In the genomic region with DNA sequence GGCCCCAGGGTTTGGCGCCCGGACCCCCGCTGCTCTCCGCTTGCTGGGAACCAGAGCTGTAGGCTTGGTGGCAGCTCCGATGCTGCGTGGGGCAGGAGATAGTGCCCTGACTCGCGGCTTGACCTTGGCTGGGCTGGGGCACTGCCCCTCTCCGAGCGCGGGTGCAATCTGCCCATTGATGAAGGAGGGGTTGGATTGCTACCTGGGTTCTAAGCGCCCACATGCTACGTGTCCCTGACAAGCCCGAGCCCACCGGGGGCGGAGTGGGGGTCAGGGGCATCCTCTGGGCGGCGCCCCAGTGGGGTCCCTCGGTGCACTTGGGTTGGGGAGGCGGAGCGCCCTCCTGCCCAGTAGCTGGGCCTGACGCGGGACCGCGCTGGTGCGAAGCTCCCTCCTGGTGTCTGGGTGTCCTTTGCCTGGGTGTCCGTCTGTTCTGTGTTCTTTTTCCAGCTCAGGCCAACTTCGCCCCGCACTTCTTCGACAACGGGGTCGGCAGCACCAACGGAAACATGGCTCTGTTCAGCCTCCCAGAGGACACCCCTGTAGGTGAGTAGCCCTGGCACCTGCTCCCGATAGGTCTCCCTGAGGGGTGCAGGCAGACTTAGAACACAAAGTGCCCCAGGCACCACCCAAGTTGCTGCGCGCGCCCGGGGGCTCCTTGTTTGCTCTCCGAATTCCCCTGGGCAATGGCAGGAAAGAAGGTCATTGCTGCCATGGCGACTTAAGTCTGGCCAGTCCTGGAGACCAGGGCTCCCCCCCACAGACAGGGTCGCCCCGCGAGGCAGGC, we compare ENCODE assay signal across 8 cellular contexts. TPM values are rescaled to one million over a fixed set of nuclear protein-coding genes. Genes with fewer than 3 reads are reported as not detected.
DNase-seq lines count a peak whose midpoint lies in the region; ATAC-seq and TF ChIP-seq lines count a peak whose summit lies in the region.

No MANE protein-coding gene starts in this region.

- H3K27me3 ChIP-seq in duodenal mucosa (ENCODE audit: control insufficient read depth in 1 of 2, insufficient read depth in 2 of 2, low read length in 2 of 2) (peaks cover 44 to 60% of the 10 kb centered on the region in 2 donors), MG63 (peaks cover 31% of the 10 kb centered on the region), right lobe of liver (peaks cover 7 to 11% of the 10 kb centered on the region in 2 donors)

- peak overlapping the region; percentile 81 for H3K4me3 Mint-ChIP-seq in neural crest cell

- no peak for TF ChIP-seq POLR2A in right lobe of liver (IDR thresholded peaks at IDR 0.05)

- no peaks in the 10 kb centered on the region for H3K9me3 ChIP-seq in HEK293 (ENCODE audit: control insufficient read depth, insufficient read depth, low read depth, low read length)
- H3K9me3 ChIP-seq in duodenal mucosa (ENCODE audit: control insufficient read depth in 1 of 2, low read length in 2 of 2): no peaks in the 10 kb centered on the region
- no peaks in the 10 kb centered on the region for H3K9me3 ChIP-seq in MG63
- H3K9me3 ChIP-seq in right lobe of liver: no peaks in the 10 kb centered on the region

- TF ChIP-seq CTCF in HEK293 (tag by site-specific recombination; IDR thresholded peaks at IDR 0.05) (no peak), neural crest cell (conservative IDR thresholded peaks at IDR 0.05) (no peak), right lobe of liver (IDR thresholded peaks at IDR 0.05) (no peak)

- intact Hi-C loops in right lobe of liver (cut with DNase I): no loop called here

- no peak overlapping the region for H3K27ac Mint-ChIP-seq in neural crest cell (ENCODE audit: unreplicated experiment)

- CTCF ChIA-PET in HEK293 (lab: Yijun Ruan, JAX): interaction anchor here (0.6 kb wide), 1 partner anchor 12 kb away, joined by 4 read pairs; no protein-coding TSS in a partner anchor

- WGBS in right lobe of liver (ENCODE audit: insufficient coverage, low coverage, low lambda C conversion rate, missing lambda C conversion rate): 20% methylated on average over 1 of the region's 43 CpGs

- peaks cover 8% of the 10 kb centered on the region for H3K4me1 ChIP-seq in HEK293 (ENCODE audit: control insufficient read depth, insufficient read depth, low read length)
- peaks cover 4 to 8% of the 10 kb centered on the region in 2 donors for H3K4me1 ChIP-seq in duodenal mucosa (ENCODE audit: control insufficient read depth in 1 of 2, insufficient read depth in 2 of 2, low read length in 2 of 2)
- peaks cover 0 to 10% (median 0%) of the 10 kb centered on the region in 4 donors for H3K4me1 ChIP-seq in right lobe of liver

- no peak overlapping the region for H3K27ac ChIP-seq in HEK293 (ENCODE audit: extremely low read depth, low read depth, low read length)
- H3K27ac ChIP-seq in duodenal mucosa (ENCODE audit: low read depth, low read length): no peak overlapping the region
- no peak overlapping the region for H3K27ac ChIP-seq in right lobe of liver

- H3K4me1 Mint-ChIP-seq in neural crest cell: no peaks in the 10 kb centered on the region

- H3K4me3 ChIP-seq in HEK293 (ENCODE audit: low read depth, low read length) (no peak overlapping the region), duodenal mucosa (ENCODE audit: low read depth in 1 of 2, low read length in 2 of 2) (peak overlapping the region; percentile 38 to 51), MG63 (no peak overlapping the region), right lobe of liver (peak overlapping the region in 1 of 3 donors; percentile 40)

- POLR2A ChIA-PET in HEK293 (lab: Yijun Ruan, JAX): no interaction called here

- H3K9ac ChIP-seq in duodenal mucosa (ENCODE audit: low read depth in 1 of 2, low read length in 2 of 2): no peak overlapping the region

- H3K36me3 ChIP-seq in HEK293 (ENCODE audit: control insufficient read depth in 2 of 2, insufficient read depth in 1 of 2, low read length in 2 of 2): no peaks in the 10 kb centered on the region
- H3K36me3 ChIP-seq in duodenal mucosa (ENCODE audit: control insufficient read depth in 1 of 2, insufficient read depth in 2 of 2, low read length in 2 of 2): no peaks in the 10 kb centered on the region
- no peaks in the 10 kb centered on the region for H3K36me3 ChIP-seq in MG63
- no peaks in the 10 kb centered on the region for H3K36me3 ChIP-seq in right lobe of liver

- peak; percentile 57 for DNase-seq in DMS53 (lab: John Stamatoyannopoulos, UW)
- DNase-seq in neural crest cell (ENCODE audit: low read depth, low spot score): no peak
- DNase-seq in MG63: no peak
- no peak for DNase-seq in hippocampal formation (lab: John Stamatoyannopoulos, UW)
- DNase-seq in right lobe of liver: no peak
- no peak for DNase-seq in NCI-H2227 treated with DMSO at 0.1 percent for 48 hours (lab: John Stamatoyannopoulos, UW)

- no peak for ATAC-seq in right lobe of liver

- no peaks in the 10 kb centered on the region for H3K36me3 Mint-ChIP-seq in neural crest cell (ENCODE audit: low read depth)

- H3K9me3 Mint-ChIP-seq in neural crest cell: no peaks in the 10 kb centered on the region

- peaks cover 19% of the 10 kb centered on the region for H3K27me3 Mint-ChIP-seq in neural crest cell (ENCODE audit: low read depth)

TF ChIP-seq in HEK293, 187 proteins besides CTCF, POLR2A, EP300 and RAD21 (continues in another document):
- TF ChIP-seq ZNF280C (tag by site-specific recombination; IDR thresholded peaks at IDR 0.05): no peak
- TF ChIP-seq, protein P1, sequence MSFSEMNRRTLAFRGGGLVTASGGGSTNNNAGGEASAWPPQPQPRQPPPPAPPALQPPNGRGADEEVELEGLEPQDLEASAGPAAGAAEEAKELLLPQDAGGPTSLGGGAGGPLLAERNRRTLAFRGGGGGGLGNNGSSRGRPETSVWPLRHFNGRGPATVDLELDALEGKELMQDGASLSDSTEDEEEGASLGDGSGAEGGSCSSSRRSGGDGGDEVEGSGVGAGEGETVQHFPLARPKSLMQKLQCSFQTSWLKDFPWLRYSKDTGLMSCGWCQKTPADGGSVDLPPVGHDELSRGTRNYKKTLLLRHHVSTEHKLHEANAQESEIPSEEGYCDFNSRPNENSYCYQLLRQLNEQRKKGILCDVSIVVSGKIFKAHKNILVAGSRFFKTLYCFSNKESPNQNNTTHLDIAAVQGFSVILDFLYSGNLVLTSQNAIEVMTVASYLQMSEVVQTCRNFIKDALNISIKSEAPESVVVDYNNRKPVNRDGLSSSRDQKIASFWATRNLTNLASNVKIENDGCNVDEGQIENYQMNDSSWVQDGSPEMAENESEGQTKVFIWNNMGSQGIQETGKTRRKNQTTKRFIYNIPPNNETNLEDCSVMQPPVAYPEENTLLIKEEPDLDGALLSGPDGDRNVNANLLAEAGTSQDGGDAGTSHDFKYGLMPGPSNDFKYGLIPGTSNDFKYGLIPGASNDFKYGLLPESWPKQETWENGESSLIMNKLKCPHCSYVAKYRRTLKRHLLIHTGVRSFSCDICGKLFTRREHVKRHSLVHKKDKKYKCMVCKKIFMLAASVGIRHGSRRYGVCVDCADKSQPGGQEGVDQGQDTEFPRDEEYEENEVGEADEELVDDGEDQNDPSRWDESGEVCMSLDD (tag by site-specific recombination; IDR thresholded peaks at IDR 0.05): 0 out of 2 replicates have a peak, but pooled peaks have one; percentile 43
- no peak for TF ChIP-seq GLI2 (tag by site-specific recombination; IDR thresholded peaks at IDR 0.05; ENCODE audit: borderline replicate concordance, low read depth)
- TF ChIP-seq ZXDB (tag by site-specific recombination; IDR thresholded peaks at IDR 0.05): no peak
- no peak for TF ChIP-seq PATZ1 (tag by site-specific recombination; IDR thresholded peaks at IDR 0.05)

RNA-seq across cellular contexts. Expression of gene CDHR1, which starts 0.9 kb away (rescaled TPM):
- 19.8 and 23.0 TPM in 2 replicates for total RNA-seq in neural crest cell
- total RNA-seq in MG63 (2014; rRNA removed; shearing (Covaris generic); ENCODE audit: low replicate concordance): not detected in 2 replicates
- under 1 TPM in 5 of 6 experiments, not detected in 1; 0.09 to 0.42 (median 0.19) TPM for total RNA-seq in right lobe of liver

RNA-seq across cellular contexts. Expression of gene GPR15LG, which starts 21.6 kb away (rescaled TPM):
- total RNA-seq in neural crest cell (not detected in 2 replicates), right lobe of liver (not detected)
- not detected in 2 replicates for total RNA-seq in MG63 (2014; rRNA removed; shearing (Covaris generic); ENCODE audit: low replicate concordance)

RNA-seq across cellular contexts. Expression of gene LRIT2, which starts 30.1 kb away (rescaled TPM):
- total RNA-seq in neural crest cell (not detected in 2 replicates), right lobe of liver (not detected)
- not detected in 2 replicates for total RNA-seq in MG63 (2014; rRNA removed; shearing (Covaris generic); ENCODE audit: low replicate concordance)

RNA-seq across cellular contexts. Expression of gene LRIT1, which starts 46.1 kb away (rescaled TPM):
- not detected in 2 replicates for total RNA-seq in neural crest cell
- not detected in 2 replicates for total RNA-seq in MG63 (2014; rRNA removed; shearing (Covaris generic); ENCODE audit: low replicate concordance)
- not detected for total RNA-seq in right lobe of liver

RNA-seq across cellular contexts. Expression of gene RGR, which starts 49.6 kb away (rescaled TPM):
- total RNA-seq in neural crest cell (0.23 TPM in 1 of 2 replicates, not detected in the other), right lobe of liver (not detected)
- total RNA-seq in MG63 (2014; rRNA removed; shearing (Covaris generic); ENCODE audit: low replicate concordance): not detected in 2 replicates

Comparison
In these comparisons a context has a peak if more than half of its experiments do, and no peak if none do; other contexts are left out.
1. H3K4me3 ChIP-seq: peak in duodenal mucosa (2 of 2); none in HEK293 (single experiment) and MG63 (single experiment).
2. RNA of gene CDHR1, which starts 0.9 kb away (total RNA-seq): 19.8 to 23.0 TPM in neural crest cell; 0.09 to 0.42 TPM in right lobe of liver and not detected in MG63; every median in the first group is over 10 times any median in the second.